Comparison of ENCODE assay signal across 2 cellular contexts in genomic region chr19:33580645-33581037, GRCh38.
TF ChIP-seq lines count a peak whose summit lies in the region.

No MANE protein-coding gene starts in this region.

TF ChIP-seq in A549, 52 proteins besides CTCF, POLR2A, EP300 and RAD21:
- no peak for TF ChIP-seq FOSB (CRISPR knock-in tag; IDR thresholded peaks at IDR 0.05)
- no peak for TF ChIP-seq MYC (IDR thresholded peaks at IDR 0.05; ENCODE audit: borderline replicate concordance, low read length)
- TF ChIP-seq EHMT2 (IDR thresholded peaks at IDR 0.05; ENCODE audit: low read depth), result no peak
- no peak for TF ChIP-seq RFX5 (IDR thresholded peaks at IDR 0.05)
TF ChIP-seq in A549: peak in this region for 0.

TF ChIP-seq in HepG2, 621 proteins besides CTCF, POLR2A, EP300 and RAD21:
- TF ChIP-seq REST (IDR thresholded peaks at IDR 0.05; ENCODE audit: borderline replicate concordance in 1 of 2, low read depth in 1 of 2, low read length in 2 of 2) (no peak), POGZ (CRISPR knock-in tag; IDR thresholded peaks at IDR 0.05) (no peak), ZNF317 (CRISPR knock-in tag; IDR thresholded peaks at IDR 0.05) (peak; percentile 13; the same call in 1 of the 2 replicates), PRDM10 (CRISPR knock-in tag; IDR thresholded peaks at IDR 0.05; ENCODE audit: low read depth) (no peak)
TF ChIP-seq in HepG2: peak in this region for 1.
